Comparison of ENCODE assay signal across 21 cellular contexts in genomic region chr12:104769207-104769606, GRCh38.
DNase-seq lines count a peak whose midpoint lies in the region; FAIRE-seq and TF ChIP-seq lines count a peak whose summit lies in the region.
"Had no signal": no experiment of that assay in that cellular context is flagged by ENCODE, and none has a peak within 500 bp of the region (broad histone marks: within the 10 kb centered on the region; RNA-seq: fewer than 3 reads in every experiment).

No MANE protein-coding gene starts in this region.

- H3K4me2 ChIP-seq in keratinocyte (ENCODE audit: control insufficient read depth, extremely low read depth, insufficient read depth, low read depth, low read length) (peak overlapping the region; percentile 27), OCI-LY7 (ENCODE audit: low read length) (no peak overlapping the region)
- H3K4me2 ChIP-seq: PC-9 had no signal

- H3K4me3 ChIP-seq in H7 (ENCODE audit: insufficient read depth, low read depth, low read length) (no peak overlapping the region), keratinocyte (ENCODE audit: control insufficient read depth in 2 of 3, extremely low read depth in 1 of 3, insufficient read depth in 2 of 3, low read depth in 1 of 3, low read length in 3 of 3) (no peak overlapping the region), coronary artery (no peak overlapping the region), OCI-LY7 (ENCODE audit: low read depth, low read length, poor library complexity, severe bottlenecking) (no peak overlapping the region)
- H3K4me3 ChIP-seq: PC-9, SJCRH30 had no signal

- no peaks in the 10 kb centered on the region for H4K20me1 ChIP-seq in keratinocyte (ENCODE audit: control insufficient read depth, extremely low read depth, insufficient read depth, low read length)
- no peaks in the 10 kb centered on the region for H4K20me1 ChIP-seq in OCI-LY7 (ENCODE audit: insufficient read depth, low read length)

- H2AFZ ChIP-seq in keratinocyte (ENCODE audit: control insufficient read depth, low read length) (peak overlapping the region; percentile 22), OCI-LY7 (ENCODE audit: low read length) (no peak overlapping the region)
- H2AFZ ChIP-seq: PC-9 had no signal

- H3K36me3 ChIP-seq in H7 (replicated peaks; ENCODE audit: control insufficient read depth, insufficient read depth, low read length), result no peaks in the 10 kb centered on the region; the same call in 1 of the 2 replicates
- H3K36me3 ChIP-seq in keratinocyte (ENCODE audit: control insufficient read depth in 2 of 2, extremely low read depth in 1 of 2, insufficient read depth in 2 of 2, low read length in 2 of 2), result no peaks in the 10 kb centered on the region
- H3K36me3 ChIP-seq in OCI-LY7 (ENCODE audit: insufficient read depth, low read length), result no peaks in the 10 kb centered on the region
- H3K36me3 ChIP-seq: SJCRH30 had no signal

- intact Hi-C loops in OCI-LY7 (cut with micrococcal nuclease; ENCODE audit: unreplicated experiment), result no loop called here

- H3K27ac ChIP-seq in caudate nucleus (ENCODE audit: low read depth, low read length) (peak overlapping the region; percentile 28), keratinocyte (ENCODE audit: control insufficient read depth, insufficient read depth, low read length) (no peak overlapping the region), coronary artery (no peak overlapping the region), OCI-LY7 (ENCODE audit: low read depth, low read length, poor library complexity, severe bottlenecking) (no peak overlapping the region)
- H3K27ac ChIP-seq: PC-9, SJCRH30 had no signal

- FAIRE-seq in keratinocyte (lab: Jason Lieb, UNC), result peak; percentile 71
- FAIRE-seq: HepG2 had no signal

- no peaks in the 10 kb centered on the region for H3K9me3 ChIP-seq in keratinocyte (ENCODE audit: control insufficient read depth, low read depth, low read length)
- peaks cover 21% of the 10 kb centered on the region; the same call in 1 of the 2 replicates for H3K9me3 ChIP-seq in OCI-LY7 (ENCODE audit: low read length)

- dilution Hi-C loops in keratinocyte (cut with MboI; ENCODE audit: extremely low pct_ligation_motif_present, low sequenced_read_pairs), result no loop called here

- H3K9me1 ChIP-seq in keratinocyte (ENCODE audit: control insufficient read depth, extremely low read depth, insufficient read depth, low read length), result no peaks in the 10 kb centered on the region

- no TSS peak for BruUV-seq in OCI-LY7 (replicated peaks; lab: Mats Ljungman, UMichigan)

- H3K9me2 ChIP-seq in OCI-LY7 (ENCODE audit: insufficient read depth, low read length), result no peaks in the 10 kb centered on the region

- peak; percentile 45 for DNase-seq in COLO829 (ENCODE audit: low spot score)
- peak; percentile 20 for DNase-seq in H7
- peak in 1 of 61 donors; percentile 44 for DNase-seq in caudate nucleus (lab: John Stamatoyannopoulos, UW)
- no peak for DNase-seq in keratinocyte (ENCODE audit: low read depth, low spot score)
- DNase-seq in RKO (ENCODE audit: low spot score), result no peak
- DNase-seq in coronary artery (ENCODE audit: low spot score), result no peak
- no peak for DNase-seq in CD1c-positive myeloid dendritic cell (ENCODE audit: extremely low spot score)
- no peak for DNase-seq in OCI-LY7 (ENCODE audit: low spot score)
- DNase-seq: ACHN, COR-L47, DMS153, GF-D8, KBM-7, MV-4-11, NCI-H1930, NCI-H510A, NCI-H774, PC-9, SJCRH30, T-helper 2 cell had no signal

- H3K79me2 ChIP-seq in keratinocyte (ENCODE audit: control insufficient read depth, insufficient read depth, low read length), result no peaks in the 10 kb centered on the region
- no peaks in the 10 kb centered on the region for H3K79me2 ChIP-seq in OCI-LY7 (ENCODE audit: insufficient read depth, low read depth, low read length)

- TF ChIP-seq CTCF in keratinocyte (optimal IDR thresholded peaks at IDR 0.05 in 1 of 3, IDR thresholded peaks at IDR 0.05 in 1 of 3, conservative IDR thresholded peaks at IDR 0.05 in 1 of 3; ENCODE audit: extremely low read depth in 1 of 3, insufficient read depth in 2 of 3, low read length in 3 of 3) (no peak), coronary artery (IDR thresholded peaks at IDR 0.05) (no peak), OCI-LY7 (conservative IDR thresholded peaks at IDR 0.05; ENCODE audit: low read length) (no peak)

- CTCF ChIA-PET in OCI-LY7 (lab: Charles Lee; ENCODE audit: unreplicated experiment), result no interaction called here

- H3K4me1 ChIP-seq in keratinocyte (ENCODE audit: control insufficient read depth, extremely low read depth, insufficient read depth, low read length) (peaks cover 8% of the 10 kb centered on the region), OCI-LY7 (ENCODE audit: insufficient read depth, low read length, poor library complexity, severe bottlenecking) (peaks cover 13% of the 10 kb centered on the region)

- POLR2A ChIA-PET in OCI-LY7 (lab: Charles Lee), result interaction anchor here (0.7 to 1.0 kb wide), 4 partner anchors 12 to 357 kb away, joined by 3 to 5 read pairs (median 4); no protein-coding TSS in a partner anchor

- H3K9ac ChIP-seq in keratinocyte (ENCODE audit: control insufficient read depth, extremely low read depth, insufficient read depth, low read length), result no peak overlapping the region

- H3K27me3 ChIP-seq in H7 (ENCODE audit: control insufficient read depth, insufficient read depth, low read length), result no peaks in the 10 kb centered on the region
- H3K27me3 ChIP-seq in keratinocyte (ENCODE audit: control insufficient read depth, extremely low read depth, insufficient read depth, low read length), result no peaks in the 10 kb centered on the region
- H3K27me3 ChIP-seq: SJCRH30 had no signal

Comparison
In these comparisons a context has a peak if more than half of its experiments do, and no peak if none do; other contexts are left out.
1. DNase-seq: peak in COLO829 (single experiment) and H7 (single experiment); none in keratinocyte (single experiment), RKO (single experiment), coronary artery (single experiment), CD1c-positive myeloid dendritic cell (single experiment) and OCI-LY7 (single experiment).